In the genomic region with DNA sequence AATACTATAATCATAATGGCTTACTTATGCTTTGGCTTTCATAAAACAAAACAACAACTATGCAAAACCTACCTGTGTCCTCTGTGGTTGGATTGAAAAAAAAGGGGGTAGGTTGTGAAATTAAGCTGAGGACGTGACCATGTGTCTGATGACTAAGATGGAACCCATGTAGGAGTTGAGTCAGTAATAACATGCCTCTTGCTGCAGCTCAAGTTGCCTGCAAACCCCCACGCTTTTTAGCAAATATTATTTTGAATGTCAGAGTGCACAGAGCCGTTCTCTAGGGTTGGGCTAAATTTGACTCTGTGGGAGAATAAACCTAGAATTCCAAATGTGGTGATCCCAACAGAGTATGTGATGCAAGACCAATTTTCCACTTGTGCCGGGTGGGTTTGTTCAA, we compare ENCODE assay signal across 9 cellular contexts.
A peak's percentile ranks its signal among the peaks of the same experiment; 100 is the strongest.
DNase-seq lines count a peak whose midpoint lies in the region; ATAC-seq, FAIRE-seq and TF ChIP-seq lines count a peak whose summit lies in the region.
"Had no signal": no experiment of that assay in that cellular context is flagged by ENCODE, and none has a peak within 500 bp of the region (broad histone marks: within the 10 kb centered on the region; RNA-seq: fewer than 3 reads in every experiment).

No MANE protein-coding gene starts in this region.

- no peak for FAIRE-seq in D721Med (lab: Jason Lieb, UNC)

- ATAC-seq in GM18502 (IDR thresholded peaks at IDR 0.05; ENCODE audit: poor library complexity, unreplicated experiment) (peak; percentile 68), GM21423 (IDR thresholded peaks at IDR 0.05; ENCODE audit: unreplicated experiment) (peak; percentile 79), HG03457 (IDR thresholded peaks at IDR 0.05; ENCODE audit: unreplicated experiment) (peak; percentile 63)

- DNase-seq in epithelial cell of esophagus (ENCODE audit: low read depth) = peak; percentile 93
- no peak for DNase-seq in SK-N-DZ (ENCODE audit: low spot score)
- DNase-seq in AG08395 (ENCODE audit: low spot score) = no peak
- no peak for DNase-seq in inferior parietal cortex (ENCODE audit: extremely low spot score)
- DNase-seq in D721Med (ENCODE audit: insufficient read length, low spot score) = no peak
- DNase-seq: NCI-H526 treated with DMSO at 0.1 percent for 48 hours had no signal

- no peak for TF ChIP-seq CTCF in epithelial cell of esophagus (IDR thresholded peaks at IDR 0.05; ENCODE audit: insufficient read depth, low read depth, low read length, missing control alignments)
- TF ChIP-seq CTCF in D721Med (IDR thresholded peaks at IDR 0.05; ENCODE audit: insufficient read depth, missing control alignments) = no peak

- no peak overlapping the region for H3K4me3 ChIP-seq in epithelial cell of esophagus (ENCODE audit: low read length)
